In genomic region chr2:24544456-24545115, GRCh38 we compare ENCODE assay signal across 22 cellular contexts. TPM values are rescaled to one million over a fixed set of nuclear protein-coding genes. Genes with fewer than 3 reads are reported as not detected.
A peak's percentile ranks its signal among the peaks of the same experiment; 100 is the strongest.
DNase-seq lines count a peak whose midpoint lies in the region; ATAC-seq and TF ChIP-seq lines count a peak whose summit lies in the region.
"Had no signal": no experiment of that assay in that cellular context is flagged by ENCODE, and none has a peak within 500 bp of the region (broad histone marks: within the 10 kb centered on the region; RNA-seq: fewer than 3 reads in every experiment).

No MANE protein-coding gene starts in this region.

- peaks cover 45% of the 10 kb centered on the region for H3K9me3 Mint-ChIP-seq in activated T-cell treated with anti-CD3 and anti-CD28 coated beads, Interleukin-2, amount 50 U/mL, for 24 hours
- H3K9me3 Mint-ChIP-seq in activated T-helper 17 cell treated with anti-CD3 and anti-CD28 coated beads, Interleukin-2, amount 50 U/mL, for 72 hours, result peaks cover 23% of the 10 kb centered on the region
- H3K9me3 Mint-ChIP-seq in natural killer cell treated with Interleukin-12 subunit alpha and Interleukin-12 subunit beta and Interleukin-15 and Interleukin-18, amount 100 ng/mL, for 72 hours, result peaks cover 19% of the 10 kb centered on the region

- no peak for TF ChIP-seq EP300 in esophagus muscularis mucosa (IDR thresholded peaks at IDR 0.05)

- no peaks in the 10 kb centered on the region; the same call in 1 of the 2 replicates for H3K79me2 ChIP-seq in DND-41 (ENCODE audit: insufficient read depth, low read length)

- WGBS in esophagus muscularis mucosa, result 100% methylated on average over 1 of the region's 1 CpG

- no peak for TF ChIP-seq CTCF in DND-41 (IDR thresholded peaks at IDR 0.05; ENCODE audit: borderline replicate concordance, extremely low read depth, low read length, poor library complexity, severe bottlenecking)
- TF ChIP-seq CTCF in esophagus muscularis mucosa (IDR thresholded peaks at IDR 0.05), result no peak

- no peaks in the 10 kb centered on the region for H4K20me1 ChIP-seq in DND-41 (ENCODE audit: insufficient read depth, low read length)

- H3K4me3 Mint-ChIP-seq in activated T-cell treated with anti-CD3 and anti-CD28 coated beads, Interleukin-2, amount 50 U/mL, for 24 hours, result no peak overlapping the region
- H3K4me3 Mint-ChIP-seq in activated T-helper 17 cell treated with anti-CD3 and anti-CD28 coated beads, Interleukin-2, amount 50 U/mL, for 72 hours, result peak overlapping the region; percentile 6
- peak overlapping the region; percentile 64 for H3K4me3 Mint-ChIP-seq in natural killer cell treated with Interleukin-12 subunit alpha and Interleukin-12 subunit beta and Interleukin-15 and Interleukin-18, amount 100 ng/mL, for 72 hours
- H3K4me3 Mint-ChIP-seq: CD4-positive, alpha-beta T cell; H9 had no signal

- no peak for DNase-seq in activated T-cell treated with anti-CD3 and anti-CD28 coated beads, Interleukin-2, amount 50 U/mL, for 24 hours
- DNase-seq in activated T-cell treated with anti-CD3 and anti-CD28 coated beads for 4 hours (no peak), DND-41 (peak; percentile 16), NCI-H82 treated with DMSO at 0.1 percent for 48 hours (lab: John Stamatoyannopoulos, UW; ENCODE audit: unreplicated experiment) (no peak), NCI-H1105 treated with DMSO at 0.1 percent for 48 hours (lab: John Stamatoyannopoulos, UW) (no peak), esophagus muscularis mucosa (ENCODE audit: extremely low spot score) (no peak)
- no peak for DNase-seq in natural killer cell treated with Interleukin-12 subunit alpha and Interleukin-12 subunit beta and Interleukin-15 and Interleukin-18, amount 100 ng/mL, for 72 hours (ENCODE audit: low spot score)
- DNase-seq: BE2C; Caco-2; CD4-positive, alpha-beta T cell; DMS153; H9; Kasumi-1; NCI-H1417; NCI-H1694 treated with DMSO at 0.1 percent for 48 hours; NCI-H2081 treated with DMSO at 0.1 percent for 48 hours; NCI-H2171 treated with DMSO at 0.1 percent for 48 hours; NCI-H524 treated with DMSO at 0.1 percent for 48 hours; OCI-M1 had no signal

- intact Hi-C loops in esophagus muscularis mucosa (cut with DNase I), result no loop called here

- H3K4me1 Mint-ChIP-seq in activated T-cell treated with anti-CD3 and anti-CD28 coated beads, Interleukin-2, amount 50 U/mL, for 24 hours (ENCODE audit: low read depth), result peaks cover 32% of the 10 kb centered on the region
- peaks cover 30% of the 10 kb centered on the region for H3K4me1 Mint-ChIP-seq in activated T-helper 17 cell treated with anti-CD3 and anti-CD28 coated beads, Interleukin-2, amount 50 U/mL, for 72 hours
- peaks cover 52 to 59% of the 10 kb centered on the region in 2 donors for H3K4me1 Mint-ChIP-seq in natural killer cell treated with Interleukin-12 subunit alpha and Interleukin-12 subunit beta and Interleukin-15 and Interleukin-18, amount 100 ng/mL, for 72 hours (ENCODE audit: low read depth in 2 of 2)
- H3K4me1 Mint-ChIP-seq: H9 had no signal

- H2AFZ ChIP-seq in DND-41 (ENCODE audit: low read depth, low read length), result no peak overlapping the region

- peaks cover 7% of the 10 kb centered on the region; the same call in 1 of the 2 replicates for H3K4me1 ChIP-seq in DND-41 (ENCODE audit: insufficient read depth, low read length)
- H3K4me1 ChIP-seq in esophagus muscularis mucosa, result peaks cover 0 to 9% (median 4%) of the 10 kb centered on the region in 4 donors
- H3K4me1 ChIP-seq: A549, BE2C, Caco-2 had no signal

- no peak for TF ChIP-seq POLR2A in esophagus muscularis mucosa (IDR thresholded peaks at IDR 0.05; ENCODE audit: low read depth)

- H3K36me3 ChIP-seq in DND-41 (ENCODE audit: insufficient read depth, low read length) (no peaks in the 10 kb centered on the region), esophagus muscularis mucosa (no peaks in the 10 kb centered on the region)
- H3K36me3 ChIP-seq: BE2C had no signal

- H3K27ac Mint-ChIP-seq in activated T-cell treated with anti-CD3 and anti-CD28 coated beads, Interleukin-2, amount 50 U/mL, for 24 hours, result peak overlapping the region; percentile 48
- peak overlapping the region; percentile 27 for H3K27ac Mint-ChIP-seq in activated T-helper 17 cell treated with anti-CD3 and anti-CD28 coated beads, Interleukin-2, amount 50 U/mL, for 72 hours
- H3K27ac Mint-ChIP-seq in natural killer cell treated with Interleukin-12 subunit alpha and Interleukin-12 subunit beta and Interleukin-15 and Interleukin-18, amount 100 ng/mL, for 72 hours, result peak overlapping the region; percentile 55 to 62
- H3K27ac Mint-ChIP-seq: CD4-positive, alpha-beta T cell; H9 had no signal

- H3K27ac ChIP-seq in DND-41 (ENCODE audit: low read length) (no peak overlapping the region), esophagus muscularis mucosa (replicated peaks in 1 of 4) (no peak overlapping the region)
- H3K27ac ChIP-seq: A549 had no signal

- no peak overlapping the region for H3K4me3 ChIP-seq in DND-41 (ENCODE audit: low read depth in 1 of 2, low read length in 2 of 2)
- H3K4me3 ChIP-seq in esophagus muscularis mucosa, result no peak overlapping the region
- H3K4me3 ChIP-seq: A549 had no signal

- no peaks in the 10 kb centered on the region for H3K27me3 Mint-ChIP-seq in activated T-cell treated with anti-CD3 and anti-CD28 coated beads, Interleukin-2, amount 50 U/mL, for 24 hours
- no peaks in the 10 kb centered on the region for H3K27me3 Mint-ChIP-seq in activated T-helper 17 cell treated with anti-CD3 and anti-CD28 coated beads, Interleukin-2, amount 50 U/mL, for 72 hours
- no peaks in the 10 kb centered on the region for H3K27me3 Mint-ChIP-seq in natural killer cell treated with Interleukin-12 subunit alpha and Interleukin-12 subunit beta and Interleukin-15 and Interleukin-18, amount 100 ng/mL, for 72 hours
- H3K27me3 Mint-ChIP-seq: CD4-positive, alpha-beta T cell had no signal

- peaks cover 53% of the 10 kb centered on the region for H3K36me3 Mint-ChIP-seq in activated T-cell treated with anti-CD3 and anti-CD28 coated beads, Interleukin-2, amount 50 U/mL, for 24 hours (ENCODE audit: low read depth)
- no peaks in the 10 kb centered on the region for H3K36me3 Mint-ChIP-seq in activated T-helper 17 cell treated with anti-CD3 and anti-CD28 coated beads, Interleukin-2, amount 50 U/mL, for 72 hours (ENCODE audit: low read depth)
- peaks cover 44% of the 10 kb centered on the region for H3K36me3 Mint-ChIP-seq in natural killer cell treated with Interleukin-12 subunit alpha and Interleukin-12 subunit beta and Interleukin-15 and Interleukin-18, amount 100 ng/mL, for 72 hours

- peak; percentile 61; the same call in 2 of the 3 replicates for ATAC-seq in DND-41 (ENCODE audit: insufficient read depth, low read depth)
- ATAC-seq in activated T-helper 17 cell treated with anti-CD3 and anti-CD28 coated beads, Interleukin-2, amount 50 U/mL, for 72 hours (replicated peaks), result peak; percentile 71
- no peak for ATAC-seq in natural killer cell treated with Interleukin-12 subunit alpha and Interleukin-12 subunit beta and Interleukin-15 and Interleukin-18, amount 100 ng/mL, for 72 hours
- ATAC-seq: A549, Right ventricle myocardium inferior had no signal

- H3K9me3 ChIP-seq in DND-41 (ENCODE audit: insufficient read depth, low read length, severe bottlenecking) (peaks cover 7% of the 10 kb centered on the region), esophagus muscularis mucosa (peaks cover 0 to 4% (median 2%) of the 10 kb centered on the region in 4 donors)
- H3K9me3 ChIP-seq: BE2C had no signal

- H3K27me3 ChIP-seq in DND-41 (ENCODE audit: insufficient read depth, low read length, poor library complexity) (no peaks in the 10 kb centered on the region), esophagus muscularis mucosa (no peaks in the 10 kb centered on the region)
- H3K27me3 ChIP-seq: BE2C had no signal

- no peak overlapping the region for H3K4me2 ChIP-seq in DND-41 (ENCODE audit: insufficient read depth, low read length)
- H3K4me2 ChIP-seq: A549 had no signal

- no peak overlapping the region for H3K9ac ChIP-seq in DND-41 (ENCODE audit: low read depth, low read length)

RNA-seq across cellular contexts. Expression of gene NCOA1, which starts 53.5 kb away (rescaled TPM):
- 10 to 100 TPM; 27.5 to 29.7 TPM for total RNA-seq in activated T-helper 17 cell treated with anti-CD3 and anti-CD28 coated beads, Interleukin-2, amount 50 U/mL, for 72 hours
- total RNA-seq in natural killer cell treated with Interleukin-12 subunit alpha and Interleukin-12 subunit beta and Interleukin-15 and Interleukin-18, amount 100 ng/mL, for 72 hours, result 100 to 1,000 TPM in 1 of 2 donors, 10 to 100 TPM in 1; 84.1 to 139 TPM
- 10 to 100 TPM; 43.9 to 49.4 (median 47.3) TPM for total RNA-seq in esophagus muscularis mucosa

Comparison
In these comparisons a context has a peak if more than half of its experiments do, and no peak if none do; other contexts are left out.
1. ATAC-seq: peak in DND-41 (single experiment) and activated T-helper 17 cell treated with anti-CD3 and anti-CD28 coated beads, Interleukin-2, amount 50 U/mL, for 72 hours (single experiment); none in natural killer cell treated with Interleukin-12 subunit alpha and Interleukin-12 subunit beta and Interleukin-15 and Interleukin-18, amount 100 ng/mL, for 72 hours (0 of 2).
2. Peak in every context shown above with its lines, with median percentiles within 50 percentile points of each other: H3K27ac Mint-ChIP-seq.